In the genomic region with DNA sequence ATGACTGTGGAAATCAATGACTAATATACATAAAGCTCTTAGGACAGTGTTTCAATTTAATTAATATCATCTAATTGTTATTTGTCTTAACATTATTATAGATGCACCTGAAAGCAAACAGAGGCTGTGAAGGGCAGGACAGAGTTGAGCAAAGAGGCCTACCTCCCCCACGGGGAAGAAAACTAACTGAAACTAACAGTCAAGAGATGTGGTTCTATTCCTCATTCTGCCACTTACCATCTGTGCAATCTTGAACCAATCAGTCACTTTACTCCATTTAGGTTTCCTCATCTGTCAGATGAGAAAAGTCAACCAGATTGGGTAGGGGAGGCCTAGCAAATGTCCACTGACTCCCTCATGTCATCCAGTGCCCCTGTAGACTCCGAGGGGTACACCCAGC, we compare ENCODE assay signal across 27 cellular contexts. TPM values are rescaled to one million over a fixed set of nuclear protein-coding genes. Genes with fewer than 3 reads are reported as not detected.
"Had no signal": no experiment of that assay in that cellular context is flagged by ENCODE, and none has a peak within 500 bp of the region (broad histone marks: within the 10 kb centered on the region; RNA-seq: fewer than 3 reads in every experiment).

No MANE protein-coding gene starts in this region.

- ATAC-seq: activated naive CD8-positive, alpha-beta T cell treated with anti-CD3 and anti-CD28 coated beads, Interleukin-2, amount 50 U/mL, for 24 hours; foreskin keratinocyte; heart left ventricle; left colon; natural killer cell treated with Interleukin-12 subunit alpha and Interleukin-12 subunit beta and Interleukin-15 and Interleukin-18, amount 100 ng/mL, for 72 hours; upper lobe of right lung had no signal

- H3K4me2 ChIP-seq: smooth muscle cell had no signal

- H3K27ac Mint-ChIP-seq: activated CD4-positive, alpha-beta memory T cell treated with anti-CD3 and anti-CD28 coated beads for 36 hours; activated CD4-positive, alpha-beta T cell treated with anti-CD3 and anti-CD28 coated beads, Interleukin-2, amount 10 ng/mL, durations not matched to agents 24 days and 14 days; activated naive CD4-positive, alpha-beta T cell treated with anti-CD3 and anti-CD28 coated beads, Interleukin-2, amount 50 U/mL, for 24 hours; activated naive CD8-positive, alpha-beta T cell treated with anti-CD3 and anti-CD28 coated beads, Interleukin-2, amount 50 U/mL, for 24 hours; activated T-helper 2 cell treated with anti-CD3 and anti-CD28 coated beads, Interferon-gamma antibody, Interleukin-2, Interleukin-4, amounts not matched to agents 10 μg/mL and 5 μg/mL and 100 μg/mL, durations not matched to agents 14 hours and 24 hours and 36 hours; dendritic cell treated with granulocyte-macrophage colony-stimulating factor and Interleukin-4, amounts not matched to agents 40 ng/mL and 50 ng/mL, for 4 days; immature natural killer cell; memory B cell; natural killer cell treated with Interleukin-12 subunit alpha and Interleukin-12 subunit beta and Interleukin-15 and Interleukin-18, amount 100 ng/mL, for 72 hours; stimulated activated naive B cell treated with anti-CD40 and anti-IgM and Interleukin-4, amounts not matched to agents 10 μg/mL and 1 μg/mL and 100 μg/mL, for 72 hours had no signal

- H3K27me3 ChIP-seq: right atrium auricular region, thyroid gland, upper lobe of right lung had no signal

- H3K27me3 Mint-ChIP-seq: activated CD4-positive, alpha-beta memory T cell treated with anti-CD3 and anti-CD28 coated beads for 36 hours; activated CD4-positive, alpha-beta T cell treated with anti-CD3 and anti-CD28 coated beads, Interleukin-2, amount 10 ng/mL, durations not matched to agents 24 days and 14 days; activated naive CD4-positive, alpha-beta T cell treated with anti-CD3 and anti-CD28 coated beads, Interleukin-2, amount 50 U/mL, for 24 hours; activated naive CD8-positive, alpha-beta T cell treated with anti-CD3 and anti-CD28 coated beads, Interleukin-2, amount 50 U/mL, for 24 hours had no signal

- H3K36me3 Mint-ChIP-seq: activated CD4-positive, alpha-beta memory T cell treated with anti-CD3 and anti-CD28 coated beads for 36 hours; activated naive CD4-positive, alpha-beta T cell treated with anti-CD3 and anti-CD28 coated beads, Interleukin-2, amount 50 U/mL, for 24 hours; immature natural killer cell; memory B cell; natural killer cell treated with Interleukin-12 subunit alpha and Interleukin-12 subunit beta and Interleukin-15 and Interleukin-18, amount 100 ng/mL, for 72 hours; stimulated activated naive B cell treated with anti-CD40 and anti-IgM and Interleukin-4, amounts not matched to agents 10 μg/mL and 1 μg/mL and 100 μg/mL, for 72 hours had no signal

- H3K4me3 Mint-ChIP-seq: activated CD4-positive, alpha-beta memory T cell treated with anti-CD3 and anti-CD28 coated beads for 36 hours; activated CD4-positive, alpha-beta T cell treated with anti-CD3 and anti-CD28 coated beads, Interleukin-2, amount 10 ng/mL, durations not matched to agents 24 days and 14 days; activated naive CD4-positive, alpha-beta T cell treated with anti-CD3 and anti-CD28 coated beads, Interleukin-2, amount 50 U/mL, for 24 hours; activated naive CD8-positive, alpha-beta T cell treated with anti-CD3 and anti-CD28 coated beads, Interleukin-2, amount 50 U/mL, for 24 hours; dendritic cell treated with granulocyte-macrophage colony-stimulating factor and Interleukin-4, amounts not matched to agents 40 ng/mL and 50 ng/mL, for 4 days; immature natural killer cell; memory B cell; natural killer cell treated with Interleukin-12 subunit alpha and Interleukin-12 subunit beta and Interleukin-15 and Interleukin-18, amount 100 ng/mL, for 72 hours; stimulated activated naive B cell treated with anti-CD40 and anti-IgM and Interleukin-4, amounts not matched to agents 10 μg/mL and 1 μg/mL and 100 μg/mL, for 72 hours had no signal

- H3K36me3 ChIP-seq: esophagus muscularis mucosa, heart left ventricle, right atrium auricular region, stomach, thyroid gland, upper lobe of right lung had no signal

- H3K9me3 Mint-ChIP-seq: activated CD4-positive, alpha-beta memory T cell treated with anti-CD3 and anti-CD28 coated beads for 36 hours; activated CD4-positive, alpha-beta T cell treated with anti-CD3 and anti-CD28 coated beads, Interleukin-2, amount 10 ng/mL, durations not matched to agents 24 days and 14 days; activated naive CD4-positive, alpha-beta T cell treated with anti-CD3 and anti-CD28 coated beads, Interleukin-2, amount 50 U/mL, for 24 hours; activated naive CD8-positive, alpha-beta T cell treated with anti-CD3 and anti-CD28 coated beads, Interleukin-2, amount 50 U/mL, for 24 hours; activated T-helper 2 cell treated with anti-CD3 and anti-CD28 coated beads, Interferon-gamma antibody, Interleukin-2, Interleukin-4, amounts not matched to agents 10 μg/mL and 5 μg/mL and 100 μg/mL, durations not matched to agents 14 hours and 24 hours and 36 hours; dendritic cell treated with granulocyte-macrophage colony-stimulating factor and Interleukin-4, amounts not matched to agents 40 ng/mL and 50 ng/mL, for 4 days; immature natural killer cell; memory B cell; natural killer cell treated with Interleukin-12 subunit alpha and Interleukin-12 subunit beta and Interleukin-15 and Interleukin-18, amount 100 ng/mL, for 72 hours; stimulated activated naive B cell treated with anti-CD40 and anti-IgM and Interleukin-4, amounts not matched to agents 10 μg/mL and 1 μg/mL and 100 μg/mL, for 72 hours had no signal

- H3K4me3 ChIP-seq: esophagus muscularis mucosa, heart left ventricle, right atrium auricular region, smooth muscle cell, stomach, thyroid gland, upper lobe of right lung had no signal

- H3K27ac ChIP-seq: esophagus muscularis mucosa, foreskin keratinocyte, heart left ventricle, right atrium auricular region, stomach, thyroid gland, upper lobe of right lung, VCaP had no signal

- H3K4me1 ChIP-seq: foreskin keratinocyte, thyroid gland had no signal

- DNase-seq: activated CD4-positive, alpha-beta memory T cell treated with anti-CD3 and anti-CD28 coated beads for 36 hours; activated CD4-positive, alpha-beta T cell treated with anti-CD3 and anti-CD28 coated beads, Interleukin-2, amount 10 ng/mL, durations not matched to agents 24 days and 14 days; activated naive CD8-positive, alpha-beta T cell treated with anti-CD3 and anti-CD28 coated beads, Interleukin-2, amount 50 U/mL, for 24 hours; activated T-cell treated with anti-CD3 and anti-CD28 coated beads, Interleukin-2, amount 50 U/mL, for 48 hours; amygdala; central memory CD4-positive, alpha-beta T cell; effector CD4-positive, alpha-beta T cell; foreskin keratinocyte; heart left ventricle; hypothalamus; immature natural killer cell; kidney; left colon; stimulated activated CD4-positive, alpha-beta T cell treated with anti-CD3 and anti-CD28 coated beads, Interleukin-1b, Interleukin-23, amount 100 ng/mL, for 48 hours; stimulated activated naive B cell treated with anti-CD40 and anti-IgM and Interleukin-4, amounts not matched to agents 10 μg/mL and 1 μg/mL and 100 μg/mL, for 72 hours; stomach; thyroid gland; upper lobe of right lung had no signal

RNA-seq across cellular contexts. Expression of gene C17orf67, which starts 59.1 kb away (rescaled TPM):
- total RNA-seq: smooth muscle cell had no signal
